8 cellular contexts compared by ENCODE assay signal in the genomic region with DNA sequence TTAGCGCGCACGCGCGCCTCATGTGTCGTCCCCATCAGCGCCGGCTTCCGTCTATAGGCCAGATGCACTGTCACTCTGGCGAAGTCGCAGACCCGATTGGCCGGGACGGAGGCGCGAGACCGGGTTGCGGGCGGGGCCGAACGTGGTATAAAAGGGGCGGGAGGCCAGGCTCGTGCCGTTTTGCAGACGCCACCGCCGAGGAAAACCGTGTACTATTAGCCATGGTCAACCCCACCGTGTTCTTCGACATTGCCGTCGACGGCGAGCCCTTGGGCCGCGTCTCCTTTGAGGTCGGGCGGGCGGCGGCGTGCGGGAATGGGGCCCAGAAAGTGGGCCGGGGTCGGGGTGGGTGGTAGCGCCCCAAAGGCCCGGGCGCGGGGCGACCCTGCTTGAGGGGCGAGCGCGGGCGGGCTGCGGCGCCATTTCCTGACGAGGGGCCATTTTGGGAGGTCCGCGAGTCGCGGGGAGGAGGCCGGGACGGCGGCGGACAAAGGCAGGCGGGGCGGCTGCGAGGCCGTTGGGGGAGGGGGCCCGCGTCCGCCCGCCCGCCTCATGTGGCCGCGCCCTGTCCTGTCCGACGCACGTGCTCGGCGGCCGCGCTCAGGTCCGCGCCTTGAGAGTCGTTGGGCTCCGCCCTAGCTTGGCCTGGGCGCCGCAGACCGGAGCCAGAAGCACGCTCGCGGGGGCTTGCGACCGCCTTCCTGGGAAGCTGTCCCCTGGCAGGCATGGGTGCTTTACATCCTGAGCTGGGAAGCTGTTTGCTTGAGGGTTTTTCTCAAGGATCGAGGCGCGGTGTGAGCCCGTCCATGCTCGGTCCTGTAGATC. TPM values are rescaled to one million over a fixed set of nuclear protein-coding genes. Genes with fewer than 3 reads are reported as not detected.
A peak's percentile ranks its signal among the peaks of the same experiment; 100 is the strongest.
DNase-seq lines count a peak whose midpoint lies in the region; ATAC-seq and TF ChIP-seq lines count a peak whose summit lies in the region.

Gene PPIA (plus strand): TSS at position 178 of the 825 bp plus-strand sequence. CDS start 44 bp downstream, at position 222.

- TF ChIP-seq EP300 in Ishikawa (IDR thresholded peaks at IDR 0.05; ENCODE audit: borderline replicate concordance) = no peak

- no peaks in the 10 kb centered on the region for H3K9me3 ChIP-seq in mononuclear cell (ENCODE audit: low read depth, low read length)

- ATAC-seq in GM21529 (IDR thresholded peaks at IDR 0.05; ENCODE audit: unreplicated experiment) = peak; percentile 89

- H3K4me3 ChIP-seq in epithelial cell of esophagus (ENCODE audit: low read length) = peak within 1 kb of the TSS; percentile 97
- peak within 1 kb of the TSS; percentile 99 for H3K4me3 ChIP-seq in mononuclear cell (ENCODE audit: low read length)

- TF ChIP-seq RAD21 in Ishikawa (IDR thresholded peaks at IDR 0.05; ENCODE audit: low read depth) = no peak

- peaks cover 23% of the 10 kb centered on the region for H3K4me1 ChIP-seq in mononuclear cell (ENCODE audit: insufficient read depth, low read length)

- no peak for TF ChIP-seq CTCF in epithelial cell of esophagus (IDR thresholded peaks at IDR 0.05; ENCODE audit: insufficient read depth, low read depth, low read length, missing control alignments)

- no peaks in the 10 kb centered on the region for H3K27me3 ChIP-seq in mononuclear cell (ENCODE audit: insufficient read depth, low read length)

- peak; percentile 98 for DNase-seq in DMS 273 treated with DMSO at 0.1 percent for 48 hours (lab: John Stamatoyannopoulos, UW)
- peak; percentile 52 for DNase-seq in OCI-M2 (lab: John Stamatoyannopoulos, UW; ENCODE audit: unreplicated experiment)
- DNase-seq in activated T-cell treated with anti-CD3 and anti-CD28 coated beads for 4 hours = peak; percentile 97
- DNase-seq in epithelial cell of esophagus (ENCODE audit: low read depth) = peak; percentile 99
- peak; percentile 98 for DNase-seq in stimulated activated CD8-positive, alpha-beta memory T cell treated with anti-CD3 and anti-CD28 coated beads, Interleukin-2, amount 100 ng/mL, for 48 hours (ENCODE audit: low read depth in 2 of 2)

TF ChIP-seq in Ishikawa, 13 proteins besides CTCF, POLR2A, EP300 and RAD21:
- TF ChIP-seq REST (IDR thresholded peaks at IDR 0.05; ENCODE audit: low read depth) = no peak
- TF ChIP-seq TEAD4 (IDR thresholded peaks at IDR 0.05) = peak; percentile 76
- TF ChIP-seq ZBTB7A (IDR thresholded peaks at IDR 0.05; ENCODE audit: low read depth) = no peak
- peak; percentile 10; the same call in 1 of the 2 replicates for TF ChIP-seq NFIC (IDR thresholded peaks at IDR 0.05)
- no peak for TF ChIP-seq CEBPB (IDR thresholded peaks at IDR 0.05)
- peak; percentile 31; the same call in 1 of the 2 replicates for TF ChIP-seq CREB1 (IDR thresholded peaks at IDR 0.05; ENCODE audit: low read depth)
- peak; percentile 55 for TF ChIP-seq USF1 (IDR thresholded peaks at IDR 0.05)
- peak; percentile 36; the same call in 1 of the 2 replicates for TF ChIP-seq EGR1 (IDR thresholded peaks at IDR 0.05)
- TF ChIP-seq FOXM1 (IDR thresholded peaks at IDR 0.05; ENCODE audit: borderline replicate concordance, low read depth) = no peak; the same call in 1 of the 2 replicates
- peak; percentile 62 for TF ChIP-seq TCF12 (IDR thresholded peaks at IDR 0.05; ENCODE audit: low read depth)
- TF ChIP-seq TAF1 (IDR thresholded peaks at IDR 0.05; ENCODE audit: low read depth) = peak; percentile 95
- peak; percentile 93 for TF ChIP-seq YY1 (IDR thresholded peaks at IDR 0.05; ENCODE audit: low read depth)
- TF ChIP-seq, protein P1, sequence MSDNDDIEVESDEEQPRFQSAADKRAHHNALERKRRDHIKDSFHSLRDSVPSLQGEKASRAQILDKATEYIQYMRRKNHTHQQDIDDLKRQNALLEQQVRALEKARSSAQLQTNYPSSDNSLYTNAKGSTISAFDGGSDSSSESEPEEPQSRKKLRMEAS (IDR thresholded peaks at IDR 0.05) = peak; percentile 98
TF ChIP-seq in Ishikawa: peak in this region for 9.

RNA-seq across cellular contexts. Expression of gene PPIA, which starts in this region (rescaled TPM):
- total RNA-seq in mononuclear cell = 799 TPM

Comparison
In these comparisons a context has a peak if more than half of its experiments do, and no peak if none do; other contexts are left out.
1. Peak in every context shown above with its lines: DNase-seq, ATAC-seq and H3K4me3 ChIP-seq.